Comparison of ENCODE assay signal across 17 cellular contexts in genomic region chr10:22643116-22643515, GRCh38.
A peak's percentile ranks its signal among the peaks of the same experiment; 100 is the strongest.
DNase-seq lines count a peak whose midpoint lies in the region; ATAC-seq, FAIRE-seq and TF ChIP-seq lines count a peak whose summit lies in the region.
"Had no signal": no experiment of that assay in that cellular context is flagged by ENCODE, and none has a peak within 500 bp of the region (broad histone marks: within the 10 kb centered on the region; RNA-seq: fewer than 3 reads in every experiment).

No MANE protein-coding gene starts in this region.

- no peak for FAIRE-seq in urothelium cell line (lab: Jason Lieb, UNC)

- H3K4me1 Mint-ChIP-seq in activated T-cell treated with anti-CD3 and anti-CD28 coated beads, Interleukin-2, amount 50 U/mL, for 24 hours (ENCODE audit: low read depth) = peaks cover 86% of the 10 kb centered on the region
- H3K4me1 Mint-ChIP-seq in activated naive CD8-positive, alpha-beta T cell treated with anti-CD3 and anti-CD28 coated beads, Interleukin-2, amount 50 U/mL, for 24 hours = peaks cover 92% of the 10 kb centered on the region
- peaks cover 44 to 65% of the 10 kb centered on the region in 2 donors for H3K4me1 Mint-ChIP-seq in stimulated activated naive B cell treated with anti-CD40 and anti-IgM and Interleukin-4, amounts not matched to agents 10 μg/mL and 1 μg/mL and 100 μg/mL, for 72 hours

- peaks cover 53% of the 10 kb centered on the region for H3K36me3 Mint-ChIP-seq in activated T-cell treated with anti-CD3 and anti-CD28 coated beads, Interleukin-2, amount 50 U/mL, for 24 hours (ENCODE audit: low read depth)
- H3K36me3 Mint-ChIP-seq in activated naive CD8-positive, alpha-beta T cell treated with anti-CD3 and anti-CD28 coated beads, Interleukin-2, amount 50 U/mL, for 24 hours (ENCODE audit: low read depth) = peaks cover 22% of the 10 kb centered on the region
- H3K36me3 Mint-ChIP-seq in stimulated activated naive B cell treated with anti-CD40 and anti-IgM and Interleukin-4, amounts not matched to agents 10 μg/mL and 1 μg/mL and 100 μg/mL, for 72 hours = peaks cover 19 to 28% of the 10 kb centered on the region in 2 donors
- H3K36me3 Mint-ChIP-seq: mesothelial cell of epicardium had no signal

- no peaks in the 10 kb centered on the region for H3K27me3 Mint-ChIP-seq in activated T-cell treated with anti-CD3 and anti-CD28 coated beads, Interleukin-2, amount 50 U/mL, for 24 hours
- no peaks in the 10 kb centered on the region for H3K27me3 Mint-ChIP-seq in activated naive CD8-positive, alpha-beta T cell treated with anti-CD3 and anti-CD28 coated beads, Interleukin-2, amount 50 U/mL, for 24 hours
- no peaks in the 10 kb centered on the region for H3K27me3 Mint-ChIP-seq in stimulated activated naive B cell treated with anti-CD40 and anti-IgM and Interleukin-4, amounts not matched to agents 10 μg/mL and 1 μg/mL and 100 μg/mL, for 72 hours
- H3K27me3 Mint-ChIP-seq: dendritic cell treated with granulocyte-macrophage colony-stimulating factor and Interleukin-4, amounts not matched to agents 40 ng/mL and 50 ng/mL, for 4 days had no signal

- H3K9me3 Mint-ChIP-seq in activated T-cell treated with anti-CD3 and anti-CD28 coated beads, Interleukin-2, amount 50 U/mL, for 24 hours = no peaks in the 10 kb centered on the region
- H3K9me3 Mint-ChIP-seq in activated naive CD8-positive, alpha-beta T cell treated with anti-CD3 and anti-CD28 coated beads, Interleukin-2, amount 50 U/mL, for 24 hours = no peaks in the 10 kb centered on the region
- H3K9me3 Mint-ChIP-seq in stimulated activated naive B cell treated with anti-CD40 and anti-IgM and Interleukin-4, amounts not matched to agents 10 μg/mL and 1 μg/mL and 100 μg/mL, for 72 hours = peaks cover 0 to 4% of the 10 kb centered on the region in 2 donors
- H3K9me3 Mint-ChIP-seq: dendritic cell treated with granulocyte-macrophage colony-stimulating factor and Interleukin-4, amounts not matched to agents 40 ng/mL and 50 ng/mL, for 4 days; mesothelial cell of epicardium had no signal

- TF ChIP-seq CTCF in GM10266 (IDR thresholded peaks at IDR 0.05; ENCODE audit: control insufficient read depth, insufficient read depth, low read depth, missing control alignments) = no peak

- ATAC-seq in activated naive CD8-positive, alpha-beta T cell treated with anti-CD3 and anti-CD28 coated beads, Interleukin-2, amount 50 U/mL, for 24 hours = no peak
- no peak for ATAC-seq in stimulated activated naive B cell treated with anti-CD40 and anti-IgM and Interleukin-4, amounts not matched to agents 10 μg/mL and 1 μg/mL and 100 μg/mL, for 72 hours (replicated peaks)
- no peak for ATAC-seq in HG02588 (IDR thresholded peaks at IDR 0.05; ENCODE audit: unreplicated experiment)
- ATAC-seq: gastroesophageal sphincter, left colon had no signal

- DNase-seq in activated T-cell treated with anti-CD3 and anti-CD28 coated beads, Interleukin-2, amount 50 U/mL, for 24 hours = no peak
- DNase-seq in activated T-cell treated with anti-CD3 and anti-CD28 coated beads, Interleukin-2, amount 50 U/mL, for 48 hours = no peak
- DNase-seq in NCI-H146 treated with DMSO at 0.1 percent for 48 hours (lab: John Stamatoyannopoulos, UW; ENCODE audit: unreplicated experiment) (peak; percentile 55), urothelium cell line (ENCODE audit: low spot score) (no peak), GM10266 (ENCODE audit: extremely low spot score) (no peak)
- no peak for DNase-seq in activated naive CD8-positive, alpha-beta T cell treated with anti-CD3 and anti-CD28 coated beads, Interleukin-2, amount 50 U/mL, for 24 hours
- DNase-seq in stimulated activated naive B cell treated with anti-CD40 and anti-IgM and Interleukin-4, amounts not matched to agents 10 μg/mL and 1 μg/mL and 100 μg/mL, for 72 hours = no peak
- DNase-seq: activated CD4-positive, CD25-positive, alpha-beta regulatory T cell; COR-L47; left colon; NCI-H187 treated with DMSO at 0.1 percent for 48 hours; SHP77 treated with DMSO at 0.1 percent for 48 hours; upper lobe of left lung had no signal

- peak overlapping the region; percentile 87 for H3K27ac Mint-ChIP-seq in activated T-cell treated with anti-CD3 and anti-CD28 coated beads, Interleukin-2, amount 50 U/mL, for 24 hours
- H3K27ac Mint-ChIP-seq in activated naive CD8-positive, alpha-beta T cell treated with anti-CD3 and anti-CD28 coated beads, Interleukin-2, amount 50 U/mL, for 24 hours = peak overlapping the region; percentile 81
- peak overlapping the region; percentile 84 for H3K27ac Mint-ChIP-seq in stimulated activated naive B cell treated with anti-CD40 and anti-IgM and Interleukin-4, amounts not matched to agents 10 μg/mL and 1 μg/mL and 100 μg/mL, for 72 hours
- H3K27ac Mint-ChIP-seq: mesothelial cell of epicardium had no signal

- H3K4me3 Mint-ChIP-seq in activated T-cell treated with anti-CD3 and anti-CD28 coated beads, Interleukin-2, amount 50 U/mL, for 24 hours = no peak overlapping the region
- H3K4me3 Mint-ChIP-seq in activated naive CD8-positive, alpha-beta T cell treated with anti-CD3 and anti-CD28 coated beads, Interleukin-2, amount 50 U/mL, for 24 hours = no peak overlapping the region
- H3K4me3 Mint-ChIP-seq in stimulated activated naive B cell treated with anti-CD40 and anti-IgM and Interleukin-4, amounts not matched to agents 10 μg/mL and 1 μg/mL and 100 μg/mL, for 72 hours = no peak overlapping the region
- H3K4me3 Mint-ChIP-seq: dendritic cell treated with granulocyte-macrophage colony-stimulating factor and Interleukin-4, amounts not matched to agents 40 ng/mL and 50 ng/mL, for 4 days; mesothelial cell of epicardium had no signal
